Comparison of ENCODE assay signal across 17 cellular contexts in genomic region chr11:103651341-103651998, GRCh38.
A peak's percentile ranks its signal among the peaks of the same experiment; 100 is the strongest.
DNase-seq lines count a peak whose midpoint lies in the region; ATAC-seq and TF ChIP-seq lines count a peak whose summit lies in the region.
"Had no signal": no experiment of that assay in that cellular context is flagged by ENCODE, and none has a peak within 500 bp of the region (broad histone marks: within the 10 kb centered on the region; RNA-seq: fewer than 3 reads in every experiment).

No MANE protein-coding gene starts in this region.

- BruUV-seq in OCI-LY7 (replicated peaks; lab: Mats Ljungman, UMichigan): no TSS peak

- peaks cover 1% of the 10 kb centered on the region; the same call in 1 of the 2 replicates for H3K27me3 Mint-ChIP-seq in HFFc6 (ENCODE audit: insufficient read depth)
- H3K27me3 Mint-ChIP-seq: CD4-positive, alpha-beta T cell; IgD-negative memory B cell had no signal

- ATAC-seq in RWPE2 (ENCODE audit: low read depth) (no peak), HG02610 (IDR thresholded peaks at IDR 0.05; ENCODE audit: unreplicated experiment) (no peak), GM18858 (IDR thresholded peaks at IDR 0.05; ENCODE audit: unreplicated experiment) (no peak)
- ATAC-seq: A549 had no signal

- TF ChIP-seq CTCF in HFFc6 (IDR thresholded peaks at IDR 0.05) (no peak), RWPE2 (IDR thresholded peaks at IDR 0.05; ENCODE audit: poor library complexity, severe bottlenecking) (no peak), retinal pigment epithelial cell (conservative IDR thresholded peaks at IDR 0.05; ENCODE audit: low read depth, low read length) (no peak), OCI-LY7 (conservative IDR thresholded peaks at IDR 0.05; ENCODE audit: low read length) (no peak)

- intact Hi-C loops in OCI-LY7 (cut with micrococcal nuclease; ENCODE audit: unreplicated experiment): no loop called here

- H3K36me3 Mint-ChIP-seq in HFFc6 (ENCODE audit: low read depth): peaks cover 20% of the 10 kb centered on the region

- H3K27ac Mint-ChIP-seq in HFFc6: peak overlapping the region; percentile 46
- H3K27ac Mint-ChIP-seq: CD4-positive, alpha-beta T cell; IgD-negative memory B cell had no signal

- no peaks in the 10 kb centered on the region for H4K20me1 ChIP-seq in BLaER1 treated with 17β-estradiol and CSF1 and Interleukin-3, amounts not matched to agents 10 nM and 100 nM
- no peaks in the 10 kb centered on the region for H4K20me1 ChIP-seq in OCI-LY7 (ENCODE audit: insufficient read depth, low read length)

- H3K9me3 Mint-ChIP-seq in HFFc6: peaks cover 21% of the 10 kb centered on the region
- H3K9me3 Mint-ChIP-seq: CD4-positive, alpha-beta T cell had no signal

- no peak overlapping the region for H3K4me3 ChIP-seq in BLaER1 treated with 17β-estradiol and CSF1 and Interleukin-3, amounts not matched to agents 10 nM and 100 nM
- H3K4me3 ChIP-seq in RWPE2 (ENCODE audit: severe bottlenecking) (no peak overlapping the region), retinal pigment epithelial cell (ENCODE audit: low read length) (no peak overlapping the region), OCI-LY7 (ENCODE audit: low read depth, low read length, poor library complexity, severe bottlenecking) (no peak overlapping the region)
- H3K4me3 ChIP-seq: A549, HAP-1 had no signal

- no peaks in the 10 kb centered on the region for H3K9me2 ChIP-seq in OCI-LY7 (ENCODE audit: insufficient read depth, low read length)

- H3K9me3 ChIP-seq in BLaER1 treated with 17β-estradiol and CSF1 and Interleukin-3, amounts not matched to agents 10 nM and 100 nM (replicated peaks in 1 of 11): peaks cover 18 to 28% (median 23%) of the 10 kb centered on the region in 11 experiments
- H3K9me3 ChIP-seq in RWPE2 (ENCODE audit: severe bottlenecking): no peaks in the 10 kb centered on the region
- H3K9me3 ChIP-seq in OCI-LY7 (ENCODE audit: low read length): no peaks in the 10 kb centered on the region

- no peak overlapping the region for H3K4me3 Mint-ChIP-seq in HFFc6
- H3K4me3 Mint-ChIP-seq: CD4-positive, alpha-beta T cell had no signal

- H3K27me3 ChIP-seq in BLaER1 treated with 17β-estradiol and CSF1 and Interleukin-3, amounts not matched to agents 10 nM and 100 nM: no peaks in the 10 kb centered on the region
- H3K27me3 ChIP-seq in RWPE2 (ENCODE audit: insufficient read depth, poor library complexity, severe bottlenecking): no peaks in the 10 kb centered on the region

- H3K4me2 ChIP-seq in BLaER1 treated with 17β-estradiol and CSF1 and Interleukin-3, amounts not matched to agents 10 nM and 100 nM: peak overlapping the region in 9 of 11 experiments; percentile 11 to 78 (median 66); a peak in 17 of 22 replicates
- H3K4me2 ChIP-seq in OCI-LY7 (ENCODE audit: low read length): no peak overlapping the region
- H3K4me2 ChIP-seq: A549 had no signal

- peaks cover 63% of the 10 kb centered on the region for H3K4me1 Mint-ChIP-seq in HFFc6 (ENCODE audit: low read depth)

- H2AFZ ChIP-seq in OCI-LY7 (ENCODE audit: low read length): no peak overlapping the region

- CTCF ChIA-PET in OCI-LY7 (lab: Charles Lee; ENCODE audit: unreplicated experiment): no interaction called here

- no peak overlapping the region for H3K27ac ChIP-seq in BLaER1 treated with 17β-estradiol and CSF1 and Interleukin-3, amounts not matched to agents 10 nM and 100 nM
- H3K27ac ChIP-seq in RWPE2 (ENCODE audit: poor library complexity, severe bottlenecking) (peak overlapping the region; percentile 4), OCI-LY7 (ENCODE audit: low read depth, low read length, poor library complexity, severe bottlenecking) (no peak overlapping the region)
- H3K27ac ChIP-seq: A549 had no signal

- POLR2A ChIA-PET in OCI-LY7 (lab: Charles Lee): no interaction called here

- DNase-seq in HFFc6 (no peak), RWPE2 (ENCODE audit: low spot score) (no peak), retinal pigment epithelial cell (ENCODE audit: low read depth) (peak; percentile 13), OCI-LY7 (ENCODE audit: low spot score) (no peak)
- DNase-seq: C1 segment of cervical spinal cord; Calu3; CD4-positive, alpha-beta T cell; DMS 273 treated with DMSO at 0.1 percent for 48 hours; DMS79; GOT3; KG1 had no signal

- H3K4me1 ChIP-seq in BLaER1 treated with 17β-estradiol and CSF1 and Interleukin-3, amounts not matched to agents 10 nM and 100 nM: peaks cover 7 to 32% (median 26%) of the 10 kb centered on the region in 10 experiments; a peak in 19 of 20 replicates
- H3K4me1 ChIP-seq in RWPE2 (ENCODE audit: insufficient read depth, poor library complexity, severe bottlenecking): no peaks in the 10 kb centered on the region
- no peaks in the 10 kb centered on the region for H3K4me1 ChIP-seq in OCI-LY7 (ENCODE audit: insufficient read depth, low read length, poor library complexity, severe bottlenecking)
- H3K4me1 ChIP-seq: A549, HAP-1 had no signal

- H3K9ac ChIP-seq in BLaER1 treated with 17β-estradiol and CSF1 and Interleukin-3, amounts not matched to agents 10 nM and 100 nM: no peak overlapping the region

- H3K36me3 ChIP-seq in BLaER1 treated with 17β-estradiol and CSF1 and Interleukin-3, amounts not matched to agents 10 nM and 100 nM: no peaks in the 10 kb centered on the region
- no peaks in the 10 kb centered on the region for H3K36me3 ChIP-seq in RWPE2 (ENCODE audit: low read depth)
- no peaks in the 10 kb centered on the region for H3K36me3 ChIP-seq in OCI-LY7 (ENCODE audit: insufficient read depth, low read length)
- H3K36me3 ChIP-seq: HAP-1 had no signal

- H3K79me2 ChIP-seq in OCI-LY7 (ENCODE audit: insufficient read depth, low read depth, low read length): no peaks in the 10 kb centered on the region
